Comparison of ENCODE assay signal across 11 cellular contexts in the genomic region with DNA sequence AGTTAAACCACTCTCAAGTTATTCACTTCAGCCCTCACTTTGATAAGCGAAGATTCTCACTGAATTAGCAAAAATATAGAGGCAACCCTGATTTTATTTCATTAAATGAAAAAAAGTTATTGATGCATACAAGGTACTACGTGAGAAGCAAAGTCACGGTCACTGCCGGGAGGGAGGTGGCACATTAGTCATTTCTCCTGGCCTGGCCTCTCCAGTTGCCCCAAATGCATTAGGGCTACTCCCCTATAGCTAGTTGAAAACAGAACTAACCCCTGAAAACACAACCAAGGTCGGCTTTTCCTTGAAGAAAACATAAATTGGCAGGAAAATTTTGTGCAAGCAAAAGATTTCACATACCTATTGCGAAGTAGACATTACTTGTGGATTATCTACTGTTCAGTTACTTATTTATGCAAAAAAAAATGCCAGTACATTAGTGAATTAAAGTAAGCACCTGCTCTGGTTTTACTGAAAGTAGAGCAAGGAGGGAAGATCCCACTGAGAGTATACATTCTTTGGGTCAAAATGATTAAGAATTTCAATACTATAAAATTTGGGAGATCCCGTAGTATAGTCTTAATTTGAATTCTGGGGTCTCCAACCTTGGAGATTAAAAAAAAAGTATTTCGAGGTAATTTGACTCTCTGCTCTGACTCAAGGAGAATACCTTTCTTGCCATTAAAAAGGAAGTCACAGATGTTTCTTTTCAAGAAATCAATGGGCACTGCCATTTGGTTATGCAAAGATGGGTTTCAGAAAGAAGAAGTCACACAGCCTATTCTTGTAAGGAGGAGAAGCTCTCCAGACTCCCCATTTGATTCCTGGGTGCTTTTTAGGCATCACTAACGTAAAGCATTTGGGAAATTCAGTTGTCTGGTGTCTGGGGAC. TPM values are rescaled to one million over a fixed set of nuclear protein-coding genes. Genes with fewer than 3 reads are reported as not detected.
DNase-seq lines count a peak whose midpoint lies in the region; ATAC-seq, FAIRE-seq and TF ChIP-seq lines count a peak whose summit lies in the region.
"Had no signal": no experiment of that assay in that cellular context is flagged by ENCODE, and none has a peak within 500 bp of the region (broad histone marks: within the 10 kb centered on the region; RNA-seq: fewer than 3 reads in every experiment).

No MANE protein-coding gene starts in this region.

- POLR2A ChIA-PET in CD8-positive, alpha-beta T cell (lab: Charles Lee) = no interaction called here

- H3K9me3 Mint-ChIP-seq in CD8-positive, alpha-beta T cell = no peaks in the 10 kb centered on the region

- H3K36me3 Mint-ChIP-seq in CD8-positive, alpha-beta T cell = no peaks in the 10 kb centered on the region

- CTCF ChIA-PET in CD8-positive, alpha-beta T cell (lab: Charles Lee) = no interaction called here

- H3K9me2 ChIP-seq in Karpas-422 (replicated peaks; ENCODE audit: insufficient read depth, low read length) = no peaks in the 10 kb centered on the region

- H3K4me2 ChIP-seq in Karpas-422 (ENCODE audit: low read depth, low read length, poor library complexity, severe bottlenecking) = peak overlapping the region; percentile 15

- no peaks in the 10 kb centered on the region for H3K79me2 ChIP-seq in Karpas-422 (ENCODE audit: low read length)

- peak; percentile 74 for DNase-seq in Karpas-422
- DNase-seq in HTR-8/SVneo (ENCODE audit: insufficient read length, low spot score) = no peak
- DNase-seq in posterior cingulate gyrus = no peak
- no peak for DNase-seq in T1000 (lab: John Stamatoyannopoulos, UW)
- DNase-seq in CD8-positive, alpha-beta T cell = no peak
- DNase-seq: NCI-H1436, sigmoid colon had no signal

- H2AFZ ChIP-seq in Karpas-422 (ENCODE audit: low read length) = no peak overlapping the region

- intact Hi-C loops in posterior cingulate gyrus (cut with DNase I) = no loop called here
- intact Hi-C loops in CD8-positive, alpha-beta T cell (cut with DNase I, micrococcal nuclease) = no loop called here

- H3K27me3 Mint-ChIP-seq in CD8-positive, alpha-beta T cell (ENCODE audit: low read depth) = peaks cover 7% of the 10 kb centered on the region

- no peaks in the 10 kb centered on the region for H3K9me3 ChIP-seq in Karpas-422 (ENCODE audit: low read length)
- no peaks in the 10 kb centered on the region for H3K9me3 ChIP-seq in CD8-positive, alpha-beta T cell (ENCODE audit: low read length)
- H3K9me3 ChIP-seq: sigmoid colon had no signal

- no peak overlapping the region for H3K27ac ChIP-seq in Karpas-422 (ENCODE audit: low read length)
- no peak overlapping the region for H3K27ac ChIP-seq in CD8-positive, alpha-beta T cell (ENCODE audit: low read depth, low read length)
- H3K27ac ChIP-seq: sigmoid colon had no signal

- H4K20me1 ChIP-seq in Karpas-422 (ENCODE audit: insufficient read depth, low read depth, low read length) = no peaks in the 10 kb centered on the region; the same call in 1 of the 2 replicates

- H3K4me1 Mint-ChIP-seq in CD8-positive, alpha-beta T cell (ENCODE audit: low read depth) = no peaks in the 10 kb centered on the region

- H3K36me3 ChIP-seq in Karpas-422 (ENCODE audit: insufficient read depth, low read length) = no peaks in the 10 kb centered on the region
- H3K36me3 ChIP-seq in CD8-positive, alpha-beta T cell (ENCODE audit: insufficient read depth, low read length) = no peaks in the 10 kb centered on the region
- H3K36me3 ChIP-seq: sigmoid colon had no signal

- FAIRE-seq in HTR-8/SVneo (lab: Jason Lieb, UNC) = no peak

- H3K4me1 ChIP-seq in Karpas-422 (ENCODE audit: low read length) = peaks cover 16% of the 10 kb centered on the region
- no peaks in the 10 kb centered on the region for H3K4me1 ChIP-seq in CD8-positive, alpha-beta T cell (ENCODE audit: insufficient read depth, low read length)
- H3K4me1 ChIP-seq: sigmoid colon had no signal

- H3K27ac Mint-ChIP-seq in CD8-positive, alpha-beta T cell = no peak overlapping the region

- no peak overlapping the region for H3K4me3 Mint-ChIP-seq in CD8-positive, alpha-beta T cell

- no peak overlapping the region for H3K4me3 ChIP-seq in Karpas-422 (ENCODE audit: low read length)
- no peak overlapping the region for H3K4me3 ChIP-seq in CD8-positive, alpha-beta T cell (ENCODE audit: low read depth, low read length)
- H3K4me3 ChIP-seq: sigmoid colon had no signal

- ATAC-seq in GM18519 (IDR thresholded peaks at IDR 0.05; ENCODE audit: low FRiP score, unreplicated experiment) (peak; percentile 71), GM21381 (IDR thresholded peaks at IDR 0.05; ENCODE audit: unreplicated experiment) (peak; percentile 77), HG02973 (IDR thresholded peaks at IDR 0.05; ENCODE audit: unreplicated experiment) (peak; percentile 71)
- no peak for ATAC-seq in CD8-positive, alpha-beta T cell

- TF ChIP-seq CTCF in CD8-positive, alpha-beta T cell (IDR thresholded peaks at IDR 0.05) = no peak

- H3K27me3 ChIP-seq in Karpas-422 (ENCODE audit: low read length) = no peaks in the 10 kb centered on the region
- no peaks in the 10 kb centered on the region for H3K27me3 ChIP-seq in CD8-positive, alpha-beta T cell (ENCODE audit: insufficient read depth, low read length)
- H3K27me3 ChIP-seq: sigmoid colon had no signal

- no peak overlapping the region for H3K9ac ChIP-seq in Karpas-422 (ENCODE audit: low read length)

RNA-seq across cellular contexts. Expression of gene IL5RA, which starts 28.3 kb away (rescaled TPM):
- total RNA-seq in Karpas-422 (2014; rRNA removed; shearing (Covaris generic); ENCODE audit: low replicate concordance) = not detected in 2 replicates
- not detected for total RNA-seq in CD8-positive, alpha-beta T cell
- total RNA-seq: T-helper 2 cell treated with Interferon-gamma antibody and Interleukin-4, amounts not matched to agents 100 ng/mL and 5 ng/mL, for 36 hours had no signal

RNA-seq across cellular contexts. Expression of gene TRNT1, which starts 44.8 kb away (rescaled TPM):
- 31.0 and 39.5 TPM in 2 replicates for total RNA-seq in Karpas-422 (2014; rRNA removed; shearing (Covaris generic); ENCODE audit: low replicate concordance)
- total RNA-seq in CD8-positive, alpha-beta T cell = 10 to 100 TPM; 26.0 to 26.5 TPM
